In the genomic region with DNA sequence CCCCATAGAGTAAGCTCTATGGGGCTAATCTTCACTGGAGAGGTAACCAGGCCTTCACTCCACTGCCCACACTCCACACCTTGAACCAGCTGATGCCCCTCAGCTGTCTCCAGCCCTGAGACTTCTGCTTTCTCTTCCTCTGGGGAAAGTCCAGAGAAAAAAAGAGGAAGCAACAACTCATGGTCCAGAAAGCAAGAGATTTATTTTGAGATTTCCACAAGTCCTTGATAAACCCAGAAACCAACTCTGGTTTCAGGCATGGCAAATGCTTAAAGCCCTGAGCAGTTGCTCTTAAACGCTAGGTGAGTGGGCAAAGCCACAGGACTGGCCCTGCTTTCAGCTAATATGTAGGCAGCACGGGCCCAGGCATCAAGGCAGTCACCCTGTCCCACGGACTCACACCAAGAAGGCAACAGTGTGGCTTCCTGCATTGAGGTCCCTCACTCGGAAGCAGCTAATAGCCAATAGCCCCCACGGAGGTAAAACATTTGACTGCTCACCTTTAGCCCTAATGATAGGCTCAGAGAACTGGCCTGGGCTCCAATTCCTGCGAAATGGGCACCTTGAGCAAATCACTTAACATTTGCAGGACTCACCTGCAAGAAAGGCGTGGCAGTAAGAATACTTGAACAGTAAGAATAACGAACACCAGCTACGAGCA, we compare ENCODE assay signal across 9 cellular contexts. TPM values are rescaled to one million over a fixed set of nuclear protein-coding genes. Genes with fewer than 3 reads are reported as not detected.
A peak's percentile ranks its signal among the peaks of the same experiment; 100 is the strongest.
DNase-seq lines count a peak whose midpoint lies in the region; ATAC-seq, FAIRE-seq and TF ChIP-seq lines count a peak whose summit lies in the region.
"Had no signal": no experiment of that assay in that cellular context is flagged by ENCODE, and none has a peak within 500 bp of the region (broad histone marks: within the 10 kb centered on the region; RNA-seq: fewer than 3 reads in every experiment).

No MANE protein-coding gene starts in this region.

- H3K79me2 ChIP-seq in K562 (ENCODE audit: control insufficient read depth, insufficient read depth, low read length) = peaks cover 31% of the 10 kb centered on the region

- no peak for FAIRE-seq in K562 (lab: Jason Lieb, UNC)

- peaks cover 29% of the 10 kb centered on the region; the same call in 2 of the 3 replicates for H3K36me3 ChIP-seq in K562 (ENCODE audit: control insufficient read depth, insufficient read depth, low read length)

- CTCF ChIA-PET in K562 (lab: Yijun Ruan, JAX; ENCODE audit: low intra/inter-chr PET ratio) = interaction anchor here (0.7 to 1.2 kb wide), 2 partner anchors 12 to 28 kb away, joined by 3 to 6 read pairs; no protein-coding TSS in a partner anchor

- WGBS in K562 (ENCODE audit: insufficient coverage, low coverage, missing lambda C conversion rate) = 76% methylated on average over 7 of the region's 9 CpGs

- TF ChIP-seq POLR2A in K562 (conservative IDR thresholded peaks at IDR 0.05) = no peak

- no peak for TF ChIP-seq CTCF in GM12864 (IDR thresholded peaks at IDR 0.05; ENCODE audit: low read depth, low read length, missing control alignments)
- no peak for TF ChIP-seq CTCF in K562 (IDR thresholded peaks at IDR 0.05 in 2 of 3, conservative IDR thresholded peaks at IDR 0.05 in 1 of 3; ENCODE audit: insufficient read depth in 2 of 3, low read depth in 1 of 3, low read length in 3 of 3)

- H3K4me1 ChIP-seq in K562 (replicated peaks in 1 of 2; ENCODE audit: control insufficient read depth in 2 of 2, insufficient read depth in 2 of 2, low read length in 2 of 2) = peaks cover 37 to 40% of the 10 kb centered on the region in 2 experiments

- no peaks in the 10 kb centered on the region for H4K20me1 ChIP-seq in K562 (replicated peaks; ENCODE audit: control insufficient read depth, insufficient read depth, low read length)

- H3K27me3 ChIP-seq in K562 (ENCODE audit: control insufficient read depth in 2 of 2, insufficient read depth in 2 of 2, low read length in 2 of 2) = no peaks in the 10 kb centered on the region

- DNase-seq in GM12864 (ENCODE audit: low read depth) = peak; percentile 80
- no peak for DNase-seq in K562 (ENCODE audit: extremely low read depth in 1 of 4, low spot score in 3 of 4)
- no peak for DNase-seq in activated CD8-positive, alpha-beta memory T cell treated with anti-CD3 and anti-CD28 coated beads for 24 hours
- DNase-seq in GDM1 (lab: John Stamatoyannopoulos, UW) = no peak
- DNase-seq in NCI-H2107 (lab: John Stamatoyannopoulos, UW) = no peak
- no peak for DNase-seq in activated effector memory CD4-positive, alpha-beta T cell treated with Interleukin-2 at 50 U/mL for 16 hours
- DNase-seq: central memory CD4-positive, alpha-beta T cell had no signal

- no peak for TF ChIP-seq EP300 in K562 (IDR thresholded peaks at IDR 0.05; ENCODE audit: low read length)

- POLR2A ChIA-PET in K562 (lab: Yijun Ruan, JAX) = interaction anchor here (0.5 to 1.8 kb wide), 5 partner anchors 9 to 444 kb away, joined by 3 to 6 read pairs (median 3); partner anchors contain the start of gene TMEM109

- no peak overlapping the region; a peak in 1 of 4 replicates for H3K9ac ChIP-seq in K562 (ENCODE audit: insufficient read depth in 1 of 2, low read depth in 2 of 2, low read length in 2 of 2)

- intact Hi-C loops in K562 (cut with micrococcal nuclease) = no loop called here

- H2AFZ ChIP-seq in K562 (ENCODE audit: low read depth, low read length) = no peak overlapping the region

- H3K27ac ChIP-seq in K562 (ENCODE audit: extremely low read depth, low read depth, low read length) = no peak overlapping the region

- H3K4me3 ChIP-seq in GM12864 (ENCODE audit: low read depth, low read length) (no peak overlapping the region; the same call in 1 of the 2 replicates), K562 (no peak overlapping the region)

- H3K9me1 ChIP-seq in K562 (ENCODE audit: control insufficient read depth, insufficient read depth, low read length) = peaks cover 3% of the 10 kb centered on the region

- no TSS peak for BruUV-seq in K562 (replicated peaks; lab: Mats Ljungman, UMichigan)

- TF ChIP-seq RAD21 in K562 (CRISPR knock-in tag; conservative IDR thresholded peaks at IDR 0.05 in 1 of 2, IDR thresholded peaks at IDR 0.05 in 1 of 2) = no peak

- ATAC-seq in GM21381 (IDR thresholded peaks at IDR 0.05; ENCODE audit: unreplicated experiment) (peak; percentile 44), HG03457 (IDR thresholded peaks at IDR 0.05; ENCODE audit: unreplicated experiment) (peak; percentile 44), K562 (no peak)

- in situ Hi-C loops in K562 (cut with MboI) = no loop called here

- no peaks in the 10 kb centered on the region for H3K9me3 ChIP-seq in K562 (replicated peaks; ENCODE audit: control insufficient read depth, insufficient read depth, low read depth, low read length)

- no peak overlapping the region for H3K4me2 ChIP-seq in K562 (ENCODE audit: insufficient read depth, low read length)

RNA-seq across cellular contexts. Expression of gene CYB561A3, which starts 4.3 kb away (rescaled TPM):
- total RNA-seq in K562 (2011; cell fraction: chromatin; rRNA removed; ENCODE audit: low replicate concordance) = 84.8 and 201 TPM in 2 replicates
- total RNA-seq in K562 (2011; cell fraction: nucleolus; rRNA removed) = 195 and 226 TPM in 2 replicates
- 160 and 163 TPM in 2 replicates for total RNA-seq in K562 (2011; cell fraction: nucleoplasm; rRNA removed)
- 29.2 and 42.5 TPM in 2 replicates for total RNA-seq in K562 (2014; rRNA removed)
- total RNA-seq in K562 (2014; rRNA removed; fragmentation: Illumina TruSeq; extraction: Trizol) = 24.9 and 30.4 TPM in 2 replicates
- total RNA-seq in K562 (2015; rRNA removed; fragmentation: Illumina TruSeq; extraction: Trizol) = 36.9 and 37.6 TPM in 2 replicates
- total RNA-seq in K562 (2021) = 59.9 and 70.2 TPM in 2 replicates
- 37.9 and 56.1 TPM in 2 replicates for polyA plus RNA-seq in K562 (2011; rRNA removed)
- 82.7 and 149 TPM in 2 replicates for polyA plus RNA-seq in K562 (2011; cell fraction: cytosol; rRNA removed)
- polyA plus RNA-seq in K562 (2011; cell fraction: nucleus; rRNA removed) = 86.4 and 134 TPM in 2 replicates
- 57.1 and 64.6 TPM in 2 replicates for polyA plus RNA-seq in K562 (2012)
- 70.2 and 78.9 TPM in 2 replicates for polyA plus RNA-seq in K562 (2014; fragmentation: Illumina TruSeq; extraction: Trizol)
- 10 to 100 TPM; 30.1 to 44.3 TPM for polyA plus RNA-seq in K562 (2014; fragmentation: Nextera tagmentation; extraction: Ambion mirVana)
- polyA plus RNA-seq in K562 (2014; rRNA removed) = 43.0 and 46.7 TPM in 2 replicates
- polyA minus RNA-seq in K562 (2011; rRNA and poly(A)+ RNA removed) = 41.6 and 59.3 TPM in 2 replicates
- polyA minus RNA-seq in K562 (2011; cell fraction: cytosol; rRNA and poly(A)+ RNA removed) = 30.1 and 37.2 TPM in 2 replicates
- 16.8 and 17.4 TPM in 2 replicates for polyA minus RNA-seq in K562 (2011; cell fraction: nucleus; rRNA and poly(A)+ RNA removed)

RNA-seq across cellular contexts. Expression of gene TMEM138, which starts 4.8 kb away (rescaled TPM):
- 261 and 425 TPM in 2 replicates for total RNA-seq in K562 (2011; cell fraction: chromatin; rRNA removed; ENCODE audit: low replicate concordance)
- total RNA-seq in K562 (2011; cell fraction: nucleolus; rRNA removed) = 218 and 247 TPM in 2 replicates
- total RNA-seq in K562 (2011; cell fraction: nucleoplasm; rRNA removed) = 293 and 351 TPM in 2 replicates
- 23.2 and 26.4 TPM in 2 replicates for total RNA-seq in K562 (2014; rRNA removed)
- total RNA-seq in K562 (2014; rRNA removed; fragmentation: Illumina TruSeq; extraction: Trizol) = 55.8 and 58.0 TPM in 2 replicates
- 63.1 and 63.3 TPM in 2 replicates for total RNA-seq in K562 (2015; rRNA removed; fragmentation: Illumina TruSeq; extraction: Trizol)
- total RNA-seq in K562 (2021) = 56.2 and 70.1 TPM in 2 replicates
- polyA plus RNA-seq in K562 (2011; rRNA removed) = 150 and 168 TPM in 2 replicates
- 109 and 130 TPM in 2 replicates for polyA plus RNA-seq in K562 (2011; cell fraction: cytosol; rRNA removed)
- 205 and 226 TPM in 2 replicates for polyA plus RNA-seq in K562 (2011; cell fraction: nucleus; rRNA removed)
- polyA plus RNA-seq in K562 (2012) = 42.4 and 48.0 TPM in 2 replicates
- 102 and 109 TPM in 2 replicates for polyA plus RNA-seq in K562 (2014; fragmentation: Illumina TruSeq; extraction: Trizol)
- 100 to 1,000 TPM; 127 to 146 TPM for polyA plus RNA-seq in K562 (2014; fragmentation: Nextera tagmentation; extraction: Ambion mirVana)
- 62.7 and 86.7 TPM in 2 replicates for polyA plus RNA-seq in K562 (2014; rRNA removed)
- 81.9 and 101 TPM in 2 replicates for polyA minus RNA-seq in K562 (2011; rRNA and poly(A)+ RNA removed)
- polyA minus RNA-seq in K562 (2011; cell fraction: cytosol; rRNA and poly(A)+ RNA removed) = 14.3 and 21.3 TPM in 2 replicates
- 59.1 and 81.3 TPM in 2 replicates for polyA minus RNA-seq in K562 (2011; cell fraction: nucleus; rRNA and poly(A)+ RNA removed)

RNA-seq across cellular contexts. Expression of gene TKFC, which starts 24.3 kb away (rescaled TPM):
- 149 and 318 TPM in 2 replicates for total RNA-seq in K562 (2011; cell fraction: chromatin; rRNA removed; ENCODE audit: low replicate concordance)
- total RNA-seq in K562 (2011; cell fraction: nucleolus; rRNA removed) = 164 and 169 TPM in 2 replicates
- 118 and 132 TPM in 2 replicates for total RNA-seq in K562 (2011; cell fraction: nucleoplasm; rRNA removed)
- total RNA-seq in K562 (2014; rRNA removed) (28.5 and 35.2 TPM in 2 replicates), K562 (2014; rRNA removed; fragmentation: Illumina TruSeq; extraction: Trizol) (12.0 and 13.9 TPM in 2 replicates), K562 (2015; rRNA removed; fragmentation: Illumina TruSeq; extraction: Trizol) (19.3 and 21.7 TPM in 2 replicates), K562 (2021) (53.6 and 61.7 TPM in 2 replicates)
- polyA plus RNA-seq in K562 (2011; rRNA removed) (30.8 and 58.0 TPM in 2 replicates), K562 (2014; fragmentation: Illumina TruSeq; extraction: Trizol) (34.0 and 36.6 TPM in 2 replicates), K562 (2014; fragmentation: Nextera tagmentation; extraction: Ambion mirVana) (1 to 10 TPM; 2.0 to 2.3 TPM), K562 (2014; rRNA removed) (45.6 and 52.6 TPM in 2 replicates)
- polyA plus RNA-seq in K562 (2011; cell fraction: cytosol; rRNA removed) = 40.7 and 63.4 TPM in 2 replicates
- polyA plus RNA-seq in K562 (2011; cell fraction: nucleus; rRNA removed) = 222 and 275 TPM in 2 replicates
- polyA plus RNA-seq in K562 (2012) = 43.1 and 60.5 TPM in 2 replicates
- polyA minus RNA-seq in K562 (2011; rRNA and poly(A)+ RNA removed) = 25.9 and 30.8 TPM in 2 replicates
- polyA minus RNA-seq in K562 (2011; cell fraction: cytosol; rRNA and poly(A)+ RNA removed) = 27.2 and 40.0 TPM in 2 replicates
- 62.5 and 67.2 TPM in 2 replicates for polyA minus RNA-seq in K562 (2011; cell fraction: nucleus; rRNA and poly(A)+ RNA removed)

RNA-seq across cellular contexts. Expression of gene DDB1, which starts 24.5 kb away (rescaled TPM):
- 556 and 576 TPM in 2 replicates for total RNA-seq in K562 (2011; cell fraction: chromatin; rRNA removed; ENCODE audit: low replicate concordance)
- 305 and 316 TPM in 2 replicates for total RNA-seq in K562 (2011; cell fraction: nucleolus; rRNA removed)
- 405 and 524 TPM in 2 replicates for total RNA-seq in K562 (2011; cell fraction: nucleoplasm; rRNA removed)
- total RNA-seq in K562 (2014; rRNA removed) (273 and 325 TPM in 2 replicates), K562 (2014; rRNA removed; fragmentation: Illumina TruSeq; extraction: Trizol) (237 and 239 TPM in 2 replicates), K562 (2015; rRNA removed; fragmentation: Illumina TruSeq; extraction: Trizol) (250 and 251 TPM in 2 replicates), K562 (2021) (307 and 322 TPM in 2 replicates)
- polyA plus RNA-seq in K562 (2011; rRNA removed) (290 and 343 TPM in 2 replicates), K562 (2014; fragmentation: Illumina TruSeq; extraction: Trizol) (259 and 266 TPM in 2 replicates), K562 (2014; fragmentation: Nextera tagmentation; extraction: Ambion mirVana) (100 to 1,000 TPM; 172 to 361 TPM), K562 (2014; rRNA removed) (201 and 224 TPM in 2 replicates)
- polyA plus RNA-seq in K562 (2011; cell fraction: cytosol; rRNA removed) = 317 and 331 TPM in 2 replicates
- 256 and 322 TPM in 2 replicates for polyA plus RNA-seq in K562 (2011; cell fraction: nucleus; rRNA removed)
- polyA plus RNA-seq in K562 (2012) = 149 and 169 TPM in 2 replicates
- polyA minus RNA-seq in K562 (2011; rRNA and poly(A)+ RNA removed) = 588 and 731 TPM in 2 replicates
- polyA minus RNA-seq in K562 (2011; cell fraction: cytosol; rRNA and poly(A)+ RNA removed) = 325 and 351 TPM in 2 replicates
- polyA minus RNA-seq in K562 (2011; cell fraction: nucleus; rRNA and poly(A)+ RNA removed) = 120 and 182 TPM in 2 replicates

RNA-seq across cellular contexts. Expression of gene TMEM216, which starts 35.0 kb away (rescaled TPM):
- total RNA-seq in K562 (2011; cell fraction: chromatin; rRNA removed; ENCODE audit: low replicate concordance) = 14.6 and 18.4 TPM in 2 replicates
- 11.8 and 15.0 TPM in 2 replicates for total RNA-seq in K562 (2011; cell fraction: nucleolus; rRNA removed)
- 17.7 and 22.4 TPM in 2 replicates for total RNA-seq in K562 (2011; cell fraction: nucleoplasm; rRNA removed)
- total RNA-seq in K562 (2014; rRNA removed) = 4.9 and 7.1 TPM in 2 replicates
- total RNA-seq in K562 (2014; rRNA removed; fragmentation: Illumina TruSeq; extraction: Trizol) = 7.0 and 8.2 TPM in 2 replicates
- 8.0 and 8.3 TPM in 2 replicates for total RNA-seq in K562 (2015; rRNA removed; fragmentation: Illumina TruSeq; extraction: Trizol)
- 6.0 and 6.4 TPM in 2 replicates for total RNA-seq in K562 (2021)
- 22.1 and 22.5 TPM in 2 replicates for polyA plus RNA-seq in K562 (2011; rRNA removed)
- 26.0 and 28.2 TPM in 2 replicates for polyA plus RNA-seq in K562 (2011; cell fraction: cytosol; rRNA removed)
- 13.0 and 15.5 TPM in 2 replicates for polyA plus RNA-seq in K562 (2011; cell fraction: nucleus; rRNA removed)
- polyA plus RNA-seq in K562 (2012) = 7.9 and 11.7 TPM in 2 replicates
- 11.8 and 12.4 TPM in 2 replicates for polyA plus RNA-seq in K562 (2014; fragmentation: Illumina TruSeq; extraction: Trizol)
- 10 to 100 TPM; 22.9 to 25.2 TPM for polyA plus RNA-seq in K562 (2014; fragmentation: Nextera tagmentation; extraction: Ambion mirVana)
- 8.8 and 11.3 TPM in 2 replicates for polyA plus RNA-seq in K562 (2014; rRNA removed)
- 11.6 and 12.4 TPM in 2 replicates for polyA minus RNA-seq in K562 (2011; rRNA and poly(A)+ RNA removed)
- 3.5 and 4.0 TPM in 2 replicates for polyA minus RNA-seq in K562 (2011; cell fraction: cytosol; rRNA and poly(A)+ RNA removed)
- 3.4 and 4.0 TPM in 2 replicates for polyA minus RNA-seq in K562 (2011; cell fraction: nucleus; rRNA and poly(A)+ RNA removed)
